In genomic region chr20:53568351-53568750, GRCh38 we compare ENCODE assay signal across 19 cellular contexts. TPM values are rescaled to one million over a fixed set of nuclear protein-coding genes. Genes with fewer than 3 reads are reported as not detected.
A peak's percentile ranks its signal among the peaks of the same experiment; 100 is the strongest.
DNase-seq lines count a peak whose midpoint lies in the region; ATAC-seq and TF ChIP-seq lines count a peak whose summit lies in the region.
"Had no signal": no experiment of that assay in that cellular context is flagged by ENCODE, and none has a peak within 500 bp of the region (broad histone marks: within the 10 kb centered on the region; RNA-seq: fewer than 3 reads in every experiment).

No MANE protein-coding gene starts in this region.

- intact Hi-C loops in MCF 10A (cut with micrococcal nuclease): no loop called here

- DNase-seq in activated CD8-positive, alpha-beta memory T cell treated with anti-CD3 and anti-CD28 coated beads for 24 hours: peak; percentile 32
- no peak for DNase-seq in activated CD8-positive, alpha-beta memory T cell treated with anti-CD3 and anti-CD28 coated beads, Interleukin-2, amount 10 ng/mL, durations not matched to agents 7 days and 5 days
- DNase-seq in DND-41: peak; percentile 2
- DNase-seq in MCF 10A (ENCODE audit: unreplicated experiment): no peak
- DNase-seq in stimulated activated CD8-positive, alpha-beta memory T cell treated with anti-CD3 and anti-CD28 coated beads, Interleukin-4, amount 100 ng/mL, for 48 hours: peak; percentile 3
- DNase-seq in SK-N-SH: no peak
- DNase-seq in GDM1 (lab: John Stamatoyannopoulos, UW): no peak
- no peak for DNase-seq in SHP77 (lab: John Stamatoyannopoulos, UW)
- DNase-seq: COR-L47; HCEC 1CT; IMR-90; NCI-H1436; NCI-H226; NCI-H526 treated with DMSO at 0.1 percent for 48 hours; NK-92 treated with Interleukin-12 subunit alpha and Interleukin-12 subunit beta, amount 100 ng/mL, for 24 hours had no signal

- H3K4me2 ChIP-seq in DND-41 (ENCODE audit: insufficient read depth, low read length): no peak overlapping the region
- no peak overlapping the region for H3K4me2 ChIP-seq in SK-N-SH
- H3K4me2 ChIP-seq: BLaER1 treated with 17β-estradiol and CSF1 and Interleukin-3, amounts not matched to agents 10 nM and 100 nM had no signal

- TF ChIP-seq RAD21 in SK-N-SH (IDR thresholded peaks at IDR 0.05; ENCODE audit: low read length): no peak

- H3F3A ChIP-seq in SK-N-SH (replicated peaks; ENCODE audit: insufficient read depth): peaks cover 38% of the 10 kb centered on the region

- TSS peak; percentile 19 for BruUV-seq in MCF 10A (replicated peaks; lab: Mats Ljungman, UMichigan)

- POLR2A ChIA-PET in MCF 10A (lab: Yijun Ruan, JAX): no interaction called here
- POLR2A ChIA-PET in SK-N-SH (lab: Yijun Ruan, JAX): no interaction called here

- H2AFZ ChIP-seq in DND-41 (ENCODE audit: low read depth, low read length): no peak overlapping the region
- no peak overlapping the region for H2AFZ ChIP-seq in SK-N-SH (ENCODE audit: low read depth)

- no peaks in the 10 kb centered on the region for H3K27me3 Mint-ChIP-seq in activated CD8-positive, alpha-beta memory T cell treated with anti-CD3 and anti-CD28 coated beads, Interleukin-2, amount 10 ng/mL, durations not matched to agents 7 days and 5 days
- no peaks in the 10 kb centered on the region for H3K27me3 Mint-ChIP-seq in MCF 10A (ENCODE audit: insufficient read depth, unreplicated experiment)

- ATAC-seq in activated CD8-positive, alpha-beta memory T cell treated with anti-CD3 and anti-CD28 coated beads, Interleukin-2, amount 10 ng/mL, durations not matched to agents 7 days and 5 days: no peak
- ATAC-seq in DND-41 (ENCODE audit: insufficient read depth, low read depth): no peak
- ATAC-seq: Right ventricle myocardium inferior, SK-N-SH treated with all-trans-retinoic acid at 6 μM for 48 hours had no signal

- TF ChIP-seq EP300 in SK-N-SH (IDR thresholded peaks at IDR 0.05; ENCODE audit: borderline replicate concordance in 1 of 2, low read depth in 1 of 2, low read length in 1 of 2): no peak

- no peak overlapping the region for H3K4me3 Mint-ChIP-seq in activated CD8-positive, alpha-beta memory T cell treated with anti-CD3 and anti-CD28 coated beads, Interleukin-2, amount 10 ng/mL, durations not matched to agents 7 days and 5 days
- H3K4me3 Mint-ChIP-seq in MCF 10A (ENCODE audit: unreplicated experiment): no peak overlapping the region

- TF ChIP-seq CTCF in DND-41 (IDR thresholded peaks at IDR 0.05; ENCODE audit: borderline replicate concordance, extremely low read depth, low read length, poor library complexity, severe bottlenecking) (no peak), MCF 10A (IDR thresholded peaks at IDR 0.05; ENCODE audit: unreplicated experiment) (no peak), SK-N-SH (IDR thresholded peaks at IDR 0.05) (no peak)

- H3K27me3 ChIP-seq in DND-41 (ENCODE audit: insufficient read depth, low read length, poor library complexity) (no peaks in the 10 kb centered on the region), SK-N-SH (ENCODE audit: insufficient read depth) (no peaks in the 10 kb centered on the region)
- H3K27me3 ChIP-seq: BLaER1 treated with 17β-estradiol and CSF1 and Interleukin-3, amounts not matched to agents 10 nM and 100 nM had no signal

- H3K9me2 ChIP-seq in SK-N-SH: no peaks in the 10 kb centered on the region

- H3K4me3 ChIP-seq in DND-41 (ENCODE audit: low read depth in 1 of 2, low read length in 2 of 2): no peak overlapping the region
- H3K4me3 ChIP-seq in SK-N-SH (ENCODE audit: low read depth in 2 of 2, low read length in 1 of 2): no peak overlapping the region
- H3K4me3 ChIP-seq: BLaER1 treated with 17β-estradiol and CSF1 and Interleukin-3, amounts not matched to agents 10 nM and 100 nM had no signal

- peaks cover 41% of the 10 kb centered on the region for H3K4me1 Mint-ChIP-seq in activated CD8-positive, alpha-beta memory T cell treated with anti-CD3 and anti-CD28 coated beads, Interleukin-2, amount 10 ng/mL, durations not matched to agents 7 days and 5 days
- H3K4me1 Mint-ChIP-seq in MCF 10A (ENCODE audit: insufficient read depth, unreplicated experiment): peaks cover 4% of the 10 kb centered on the region

- peaks cover 51% of the 10 kb centered on the region for H3K79me2 ChIP-seq in DND-41 (ENCODE audit: insufficient read depth, low read length)
- peaks cover 86% of the 10 kb centered on the region for H3K79me2 ChIP-seq in SK-N-SH (ENCODE audit: insufficient read depth)

- H3K4me1 ChIP-seq in DND-41 (ENCODE audit: insufficient read depth, low read length): no peaks in the 10 kb centered on the region
- H3K4me1 ChIP-seq in SK-N-SH (ENCODE audit: control insufficient read depth in 1 of 2, insufficient read depth in 2 of 2, low read depth in 1 of 2, low read length in 1 of 2): peaks cover 0 to 4% of the 10 kb centered on the region in 2 experiments; a peak in 1 of 4 replicates

- H3K36me3 ChIP-seq in DND-41 (ENCODE audit: insufficient read depth, low read length) (peaks cover 84% of the 10 kb centered on the region), SK-N-SH (replicated peaks in 1 of 2; ENCODE audit: control insufficient read depth in 1 of 2, insufficient read depth in 2 of 2, low read length in 1 of 2) (peaks cover 45 to 91% of the 10 kb centered on the region in 2 experiments)

- H3K27ac ChIP-seq in DND-41 (ENCODE audit: low read length): no peak overlapping the region
- H3K27ac ChIP-seq in SK-N-SH (ENCODE audit: low read depth in 2 of 2, low read length in 1 of 2): no peak overlapping the region
- H3K27ac ChIP-seq: 22Rv1; BLaER1 treated with 17β-estradiol and CSF1 and Interleukin-3, amounts not matched to agents 10 nM and 100 nM had no signal

- 96% methylated on average over 8 of the region's 8 CpGs for WGBS in SK-N-SH (ENCODE audit: low lambda C conversion rate)

- H3K9ac ChIP-seq in DND-41 (ENCODE audit: low read depth, low read length) (no peak overlapping the region), SK-N-SH (no peak overlapping the region)

- peaks cover 66% of the 10 kb centered on the region for H3K36me3 Mint-ChIP-seq in activated CD8-positive, alpha-beta memory T cell treated with anti-CD3 and anti-CD28 coated beads, Interleukin-2, amount 10 ng/mL, durations not matched to agents 7 days and 5 days
- H3K36me3 Mint-ChIP-seq in MCF 10A (ENCODE audit: insufficient read depth, unreplicated experiment): peaks cover 96% of the 10 kb centered on the region

- peaks cover 45% of the 10 kb centered on the region for H4K20me1 ChIP-seq in DND-41 (ENCODE audit: insufficient read depth, low read length)
- H4K20me1 ChIP-seq in SK-N-SH (ENCODE audit: insufficient read depth): peaks cover 55% of the 10 kb centered on the region

- H3K9me3 ChIP-seq in DND-41 (ENCODE audit: insufficient read depth, low read length, severe bottlenecking) (no peaks in the 10 kb centered on the region), SK-N-SH (no peaks in the 10 kb centered on the region)
- H3K9me3 ChIP-seq: BLaER1 treated with 17β-estradiol and CSF1 and Interleukin-3, amounts not matched to agents 10 nM and 100 nM had no signal

- CTCF ChIA-PET in activated CD8-positive, alpha-beta memory T cell treated with anti-CD3 and anti-CD28 coated beads, Interleukin-2, amount 10 ng/mL, durations not matched to agents 7 days and 5 days (lab: Charles Lee): interaction anchor here (2.1 to 2.3 kb wide), 2 partner anchors 10 to 347 kb away, joined by 6 to 9 read pairs; no protein-coding TSS in a partner anchor
- CTCF ChIA-PET in MCF 10A (lab: Yijun Ruan, JAX): interaction anchor here (0.6 to 0.8 kb wide), 2 partner anchors 22 to 372 kb away, joined by 3 to 4 read pairs; no protein-coding TSS in a partner anchor
- CTCF ChIA-PET in SK-N-SH (lab: Yijun Ruan, JAX): no interaction called here

- no peaks in the 10 kb centered on the region for H3K9me3 Mint-ChIP-seq in activated CD8-positive, alpha-beta memory T cell treated with anti-CD3 and anti-CD28 coated beads, Interleukin-2, amount 10 ng/mL, durations not matched to agents 7 days and 5 days (ENCODE audit: low read depth)
- H3K9me3 Mint-ChIP-seq in MCF 10A (ENCODE audit: unreplicated experiment): no peaks in the 10 kb centered on the region

- no peak overlapping the region for H3K27ac Mint-ChIP-seq in activated CD8-positive, alpha-beta memory T cell treated with anti-CD3 and anti-CD28 coated beads, Interleukin-2, amount 10 ng/mL, durations not matched to agents 7 days and 5 days
- no peak overlapping the region for H3K27ac Mint-ChIP-seq in MCF 10A (ENCODE audit: low read depth, unreplicated experiment)

TF ChIP-seq in SK-N-SH, 30 proteins besides CTCF, POLR2A, EP300 and RAD21 (continues in another document):
- TF ChIP-seq NRF1 (IDR thresholded peaks at IDR 0.05; ENCODE audit: low read depth, low read length) (no peak), YY1 (IDR thresholded peaks at IDR 0.05; ENCODE audit: low read depth) (no peak), FOSL2 (IDR thresholded peaks at IDR 0.05; ENCODE audit: borderline replicate concordance, low read depth) (no peak), RFX5 (IDR thresholded peaks at IDR 0.05; ENCODE audit: low read length) (no peak), RXRA (IDR thresholded peaks at IDR 0.05; ENCODE audit: borderline replicate concordance, low read depth) (no peak), RCOR1 (IDR thresholded peaks at IDR 0.05; ENCODE audit: low read length) (no peak), NFIC (IDR thresholded peaks at IDR 0.05; ENCODE audit: borderline replicate concordance) (no peak), TAF1 (IDR thresholded peaks at IDR 0.05; ENCODE audit: borderline replicate concordance, low read depth, low read length) (no peak), TCF12 (IDR thresholded peaks at IDR 0.05) (no peak), GABPA (IDR thresholded peaks at IDR 0.05; ENCODE audit: low read depth) (no peak), FOXJ3 (CRISPR knock-in tag; IDR thresholded peaks at IDR 0.05) (no peak), SMC3 (IDR thresholded peaks at IDR 0.05; ENCODE audit: low read depth, low read length) (no peak), PBX3 (IDR thresholded peaks at IDR 0.05) (no peak), EZH2phosphoT487 (IDR thresholded peaks at IDR 0.05; ENCODE audit: borderline replicate concordance, low read depth) (no peak), ELF1 (IDR thresholded peaks at IDR 0.05) (no peak)

RNA-seq across cellular contexts. Expression of gene ZNF217, which starts 25.3 kb away (rescaled TPM):
- 10 to 100 TPM; 80.2 to 81.9 TPM for total RNA-seq in activated CD8-positive, alpha-beta memory T cell treated with anti-CD3 and anti-CD28 coated beads, Interleukin-2, amount 10 ng/mL, durations not matched to agents 7 days and 5 days
- 42.9 and 49.3 TPM in 2 replicates for total RNA-seq in MCF 10A (2022)
- 6.9 and 7.1 TPM in 2 replicates for polyA plus RNA-seq in SK-N-SH (2012; rRNA removed)
- 7.6 and 8.5 TPM in 2 replicates for polyA plus RNA-seq in SK-N-SH (2012; cell fraction: cytosol; rRNA removed)
- 13.4 and 14.5 TPM in 2 replicates for polyA plus RNA-seq in SK-N-SH (2012; cell fraction: nucleus; rRNA removed)

Comparison
In these comparisons a context has a peak if more than half of its experiments do, and no peak if none do; other contexts are left out.
1. DNase-seq: peak in activated CD8-positive, alpha-beta memory T cell treated with anti-CD3 and anti-CD28 coated beads for 24 hours (single experiment), DND-41 (single experiment) and stimulated activated CD8-positive, alpha-beta memory T cell treated with anti-CD3 and anti-CD28 coated beads, Interleukin-4, amount 100 ng/mL, for 48 hours (single experiment); none in activated CD8-positive, alpha-beta memory T cell treated with anti-CD3 and anti-CD28 coated beads, Interleukin-2, amount 10 ng/mL, durations not matched to agents 7 days and 5 days (single experiment), MCF 10A (single experiment), SK-N-SH (single experiment), GDM1 (single experiment) and SHP77 (0 of 2).